In the genomic region with DNA sequence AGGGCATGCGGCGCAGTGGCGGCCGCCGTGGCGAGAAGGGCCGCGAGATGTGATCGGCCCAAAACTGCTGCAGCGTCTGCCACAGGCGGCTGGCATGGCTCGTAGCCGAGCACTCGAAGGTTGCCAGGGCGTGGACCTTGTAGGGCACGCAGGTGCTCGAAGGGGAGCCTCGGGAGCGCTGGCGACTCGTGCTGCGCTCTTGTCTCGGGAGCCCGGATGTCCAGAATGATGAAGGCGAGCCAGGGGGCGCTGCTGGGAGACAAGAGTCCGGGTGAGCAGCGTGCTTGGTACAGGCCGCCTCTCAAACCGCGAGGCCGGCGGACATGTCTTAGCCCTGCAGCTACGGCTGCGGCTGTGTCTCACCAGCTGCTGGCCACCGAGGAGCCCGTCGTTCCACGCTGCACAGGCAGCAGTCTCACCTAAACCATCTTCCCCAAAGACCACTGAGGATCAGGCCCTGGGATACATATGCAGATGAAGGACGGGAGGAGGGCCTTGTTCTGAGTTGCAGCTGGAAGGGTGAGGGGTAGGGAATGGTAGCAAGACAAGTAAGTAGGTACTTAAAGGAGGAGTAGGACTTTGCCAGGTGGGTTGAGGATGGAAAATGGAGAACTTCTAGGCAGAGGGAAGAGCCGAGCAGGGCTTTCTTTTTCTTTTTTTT, we compare ENCODE assay signal across 9 cellular contexts. TPM values are rescaled to one million over a fixed set of nuclear protein-coding genes. Genes with fewer than 3 reads are reported as not detected.
DNase-seq lines count a peak whose midpoint lies in the region; ATAC-seq and TF ChIP-seq lines count a peak whose summit lies in the region.
"Had no signal": no experiment of that assay in that cellular context is flagged by ENCODE, and none has a peak within 500 bp of the region (broad histone marks: within the 10 kb centered on the region; RNA-seq: fewer than 3 reads in every experiment).

No MANE protein-coding gene starts in this region.

- H3K4me1 ChIP-seq in mucosa of rectum (ENCODE audit: control insufficient read depth in 2 of 2, insufficient read depth in 2 of 2, low read length in 2 of 2): peaks cover 15 to 20% of the 10 kb centered on the region in 2 donors

- H3K9ac ChIP-seq in mucosa of rectum (ENCODE audit: low read depth in 1 of 2, low read length in 2 of 2): peak overlapping the region; percentile 90 to 97

- DNase-seq in DMS153 (lab: John Stamatoyannopoulos, UW): peak; percentile 80
- DNase-seq in H7: peak; percentile 88
- DNase-seq in NCI-H1930 (lab: John Stamatoyannopoulos, UW): peak; percentile 76 to 81
- DNase-seq in activated CD8-positive, alpha-beta memory T cell treated with anti-CD3 and anti-CD28 coated beads, Interleukin-2, amount 50 U/mL, for 48 hours: peak; percentile 89
- DNase-seq in epithelial cell of proximal tubule (ENCODE audit: low read depth): no peak
- DNase-seq in stimulated activated CD8-positive, alpha-beta memory T cell treated with anti-CD3 and anti-CD28 coated beads, Interleukin-7, amount 100 ng/mL, for 24 hours (ENCODE audit: low read depth): peak; percentile 47

- no peaks in the 10 kb centered on the region for H3K9me3 ChIP-seq in mucosa of rectum (ENCODE audit: control insufficient read depth in 2 of 2, low read length in 2 of 2)

- ATAC-seq in GM18868 (IDR thresholded peaks at IDR 0.05; ENCODE audit: unreplicated experiment): no peak

- peak; percentile 39 for TF ChIP-seq CTCF in epithelial cell of proximal tubule (conservative IDR thresholded peaks at IDR 0.05; ENCODE audit: low read depth, low read length)

- H3K27ac ChIP-seq in mucosa of rectum (ENCODE audit: low read depth in 2 of 2, low read length in 2 of 2): peak overlapping the region; percentile 89 to 98

- no peaks in the 10 kb centered on the region; the same call in 1 of the 2 replicates for H3K36me3 ChIP-seq in H7 (replicated peaks; ENCODE audit: control insufficient read depth, insufficient read depth, low read length)
- no peaks in the 10 kb centered on the region for H3K36me3 ChIP-seq in mucosa of rectum (ENCODE audit: control insufficient read depth in 2 of 2, insufficient read depth in 2 of 2, low read length in 2 of 2)

- H3K4me3 ChIP-seq in H7 (ENCODE audit: insufficient read depth, low read depth, low read length) (peak overlapping the region; percentile 74), epithelial cell of proximal tubule (ENCODE audit: low read depth, low read length) (peak overlapping the region; percentile 99), mucosa of rectum (ENCODE audit: low read length in 2 of 2) (peak overlapping the region; percentile 88 to 93)

- H3K27me3 ChIP-seq in H7 (ENCODE audit: control insufficient read depth, insufficient read depth, low read length) (no peaks in the 10 kb centered on the region; the same call in 1 of the 2 replicates), mucosa of rectum (ENCODE audit: control insufficient read depth in 2 of 2, insufficient read depth in 2 of 2, low read length in 2 of 2) (no peaks in the 10 kb centered on the region)

RNA-seq across cellular contexts. Expression of a gene that starts 1.7 kb away (rescaled TPM):
- 0.44 TPM in 1 of 2 replicates, not detected in the other for total RNA-seq in H7 (2014; rRNA removed; shearing (Covaris generic))
- total RNA-seq in epithelial cell of proximal tubule: not detected in 2 replicates
- total RNA-seq: T-helper 1 cell treated with Interleukin-12 subunit alpha and Interleukin-12 subunit beta and Interleukin-4 antibody, amounts not matched to agents 30 ng/mL and 1 ng/mL, for 36 hours had no signal

RNA-seq across cellular contexts. Expression of a gene that starts 19.6 kb away (rescaled TPM):
- total RNA-seq in H7 (2014; rRNA removed; shearing (Covaris generic)): 263 and 304 TPM in 2 replicates
- total RNA-seq in epithelial cell of proximal tubule: 390 and 467 TPM in 2 replicates

RNA-seq across cellular contexts. Expression of a gene that starts 53.5 kb away (rescaled TPM):
- 21.5 and 22.3 TPM in 2 replicates for total RNA-seq in H7 (2014; rRNA removed; shearing (Covaris generic))
- 11.8 and 24.3 TPM in 2 replicates for total RNA-seq in epithelial cell of proximal tubule

RNA-seq across cellular contexts. Expression of a gene that starts 55.7 kb away (rescaled TPM):
- total RNA-seq in H7 (2014; rRNA removed; shearing (Covaris generic)): 423 and 527 TPM in 2 replicates
- 405 and 511 TPM in 2 replicates for total RNA-seq in epithelial cell of proximal tubule
